Comparison of ENCODE assay signal across 28 cellular contexts in the genomic region with DNA sequence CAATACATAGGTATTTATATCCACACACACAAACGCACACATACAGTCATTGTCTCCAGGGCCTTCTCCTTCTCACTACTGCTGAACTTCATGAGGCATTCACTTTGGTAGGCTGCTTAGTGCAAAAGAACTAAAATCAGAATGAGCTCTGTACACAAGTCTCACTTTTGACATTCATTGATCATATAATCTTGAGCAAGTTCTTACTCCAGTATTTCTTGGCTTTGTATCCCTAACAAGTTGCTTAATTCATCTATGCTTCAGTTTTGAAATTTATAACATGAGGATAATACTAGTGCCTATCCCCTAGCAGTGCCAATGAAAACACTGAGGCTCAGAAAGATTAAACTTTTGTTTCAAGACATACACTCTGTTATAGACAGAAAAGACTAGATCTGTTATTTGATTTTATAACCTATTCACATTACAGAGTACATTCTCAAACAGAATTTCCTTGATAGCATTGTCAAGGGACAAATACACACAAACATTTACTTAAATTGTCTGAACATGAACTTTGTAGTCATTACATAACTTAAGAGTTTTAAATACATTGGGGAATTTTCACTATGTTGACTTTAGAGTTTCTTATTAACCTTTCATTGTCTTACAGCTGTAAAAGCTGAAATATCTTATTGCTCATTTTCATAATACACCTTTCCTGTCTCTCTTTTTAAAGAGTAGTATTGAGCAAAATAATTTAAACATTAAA. TPM values are rescaled to one million over a fixed set of nuclear protein-coding genes. Genes with fewer than 3 reads are reported as not detected.
A peak's percentile ranks its signal among the peaks of the same experiment; 100 is the strongest.
DNase-seq lines count a peak whose midpoint lies in the region; ATAC-seq, FAIRE-seq and TF ChIP-seq lines count a peak whose summit lies in the region.
"Had no signal": no experiment of that assay in that cellular context is flagged by ENCODE, and none has a peak within 500 bp of the region (broad histone marks: within the 10 kb centered on the region; RNA-seq: fewer than 3 reads in every experiment).

No MANE protein-coding gene starts in this region.

- POLR2A ChIA-PET in HepG2 (lab: Yijun Ruan, JAX) (no interaction called here), MCF 10A (lab: Yijun Ruan, JAX) (no interaction called here)

- WGBS in HepG2 (ENCODE audit: low lambda C conversion rate) = 75% methylated on average over 1 of the region's 1 CpG

- H2AFZ ChIP-seq in HepG2 (ENCODE audit: low read length) = no peak overlapping the region

- H3K4me1 Mint-ChIP-seq in MCF 10A (ENCODE audit: insufficient read depth, unreplicated experiment) = no peaks in the 10 kb centered on the region
- H3K4me1 Mint-ChIP-seq: activated CD4-positive, alpha-beta T cell treated with anti-CD3 and anti-CD28 coated beads, Interleukin-2, amount 10 ng/mL, durations not matched to agents 24 days and 14 days; central memory CD8-positive, alpha-beta T cell; H9; mesothelial cell of epicardium; natural killer cell had no signal

- peak; percentile 42 for FAIRE-seq in HepG2 (lab: Jason Lieb, UNC)
- FAIRE-seq: RCC 7860 had no signal

- H3K27ac ChIP-seq in HepG2 (ENCODE audit: extremely low read length, insufficient read depth, low read length) = no peak overlapping the region
- H3K27ac ChIP-seq in substantia nigra (ENCODE audit: low read depth, low read length, poor library complexity, severe bottlenecking) = no peak overlapping the region
- H3K27ac ChIP-seq: C4-2B, dorsolateral prefrontal cortex, left lung, stomach had no signal

- CTCF ChIA-PET in HepG2 (lab: Yijun Ruan, JAX; ENCODE audit: low intra/inter-chr PET ratio, low total read pairs) = no interaction called here
- CTCF ChIA-PET in MCF 10A (lab: Yijun Ruan, JAX) = no interaction called here

- BruUV-seq in HepG2 (replicated peaks; lab: Mats Ljungman, UMichigan) = no TSS peak
- no TSS peak for BruUV-seq in MCF 10A (replicated peaks; lab: Mats Ljungman, UMichigan)

- no peak for TF ChIP-seq POLR2A in HepG2 (IDR thresholded peaks at IDR 0.05; ENCODE audit: insufficient read depth in 1 of 2, low read depth in 2 of 2, low read length in 2 of 2)

- H3K36me3 Mint-ChIP-seq in MCF 10A (ENCODE audit: insufficient read depth, unreplicated experiment) = no peaks in the 10 kb centered on the region
- H3K36me3 Mint-ChIP-seq: mesothelial cell of epicardium, type B pancreatic cell had no signal

- ATAC-seq in GM19438 (IDR thresholded peaks at IDR 0.05; ENCODE audit: low read depth, unreplicated experiment) = peak; percentile 66
- ATAC-seq in HG03432 (IDR thresholded peaks at IDR 0.05; ENCODE audit: unreplicated experiment) = peak; percentile 85
- ATAC-seq in HepG2 = peak; percentile 72
- ATAC-seq: left lung, natural killer cell had no signal

- in situ Hi-C loops in HepG2 (cut with HindIII; ENCODE audit: extremely low pct_ligation_motif_present, low pct_unique_long_range_greater_than_20kb) = no loop called here

- TF ChIP-seq CTCF in HepG2 (CRISPR knock-in tag; IDR thresholded peaks at IDR 0.05) (no peak), MCF 10A (IDR thresholded peaks at IDR 0.05; ENCODE audit: unreplicated experiment) (no peak)

- H3K9me3 Mint-ChIP-seq in MCF 10A (ENCODE audit: unreplicated experiment) = no peaks in the 10 kb centered on the region
- H3K9me3 Mint-ChIP-seq: type B pancreatic cell had no signal

- no peaks in the 10 kb centered on the region for H3K79me2 ChIP-seq in HepG2 (ENCODE audit: insufficient read depth, low read length)

- no peaks in the 10 kb centered on the region for H3K9me3 ChIP-seq in HepG2 (ENCODE audit: low read length)
- H3K9me3 ChIP-seq: stomach had no signal

- intact Hi-C loops in HepG2 (cut with micrococcal nuclease; ENCODE audit: unreplicated experiment) (no loop called here), MCF 10A (cut with micrococcal nuclease) (no loop called here)

- peak overlapping the region; percentile 42 for H3K4me2 ChIP-seq in HepG2 (ENCODE audit: low read depth, low read length)

- H3K4me3 Mint-ChIP-seq in MCF 10A (ENCODE audit: unreplicated experiment) = no peak overlapping the region
- H3K4me3 Mint-ChIP-seq: activated CD4-positive, alpha-beta T cell treated with anti-CD3 and anti-CD28 coated beads, Interleukin-2, amount 10 ng/mL, durations not matched to agents 24 days and 14 days; central memory CD8-positive, alpha-beta T cell; H9; mesothelial cell of epicardium; natural killer cell; type B pancreatic cell had no signal

- peaks cover 19% of the 10 kb centered on the region for H3K27me3 Mint-ChIP-seq in MCF 10A (ENCODE audit: insufficient read depth, unreplicated experiment)
- H3K27me3 Mint-ChIP-seq: activated CD4-positive, alpha-beta T cell treated with anti-CD3 and anti-CD28 coated beads, Interleukin-2, amount 10 ng/mL, durations not matched to agents 24 days and 14 days; central memory CD8-positive, alpha-beta T cell had no signal

- H4K20me1 ChIP-seq in HepG2 (ENCODE audit: insufficient read depth, low read length) = no peaks in the 10 kb centered on the region

- H3K4me1 ChIP-seq in HepG2 (ENCODE audit: insufficient read depth, low read length) = peaks cover 47% of the 10 kb centered on the region
- H3K4me1 ChIP-seq: left lung, stomach had no signal

- peak overlapping the region in 2 of 3 experiments; percentile 1 to 5; a peak in 1 of 6 replicates for H3K4me3 ChIP-seq in HepG2 (replicated peaks in 1 of 3; ENCODE audit: insufficient read depth in 1 of 3, low read depth in 2 of 3, low read length in 3 of 3)
- H3K4me3 ChIP-seq: dorsolateral prefrontal cortex, left lung, stomach had no signal

- DNase-seq in HepG2 (ENCODE audit: low spot score) (peak; percentile 62), Ammon's horn (ENCODE audit: low spot score) (no peak), substantia nigra (lab: John Stamatoyannopoulos, UW) (no peak), MCF 10A (ENCODE audit: unreplicated experiment) (no peak)
- no peak for DNase-seq in effector CD8-positive, alpha-beta T cell (lab: John Stamatoyannopoulos, UW)
- DNase-seq: activated CD4-positive, alpha-beta T cell treated with anti-CD3 and anti-CD28 coated beads, Interleukin-2, amount 10 ng/mL, durations not matched to agents 24 days and 14 days; activated T-cell treated with anti-CD3 and anti-CD28 coated beads, Interleukin-2, amount 50 U/mL, for 48 hours; Calu3; dorsolateral prefrontal cortex; H9; left lung; natural killer cell; NCI-H1092; NCI-H1930; occipital lobe; SIG-M5; stomach; SW 1271; T-helper 9 cell had no signal

- TF ChIP-seq EP300 in HepG2 (IDR thresholded peaks at IDR 0.05; ENCODE audit: low read depth in 2 of 2, low read length in 2 of 2) (peak in 1 of 2 experiments; percentile 58; a peak in 1 of 4 replicates), HepG2 (CRISPR knock-in tag; IDR thresholded peaks at IDR 0.05; ENCODE audit: borderline replicate concordance) (no peak)

- H3K36me3 ChIP-seq in HepG2 (replicated peaks in 1 of 2; ENCODE audit: control insufficient read depth in 1 of 2, insufficient read depth in 2 of 2, low read length in 2 of 2) = no peaks in the 10 kb centered on the region
- H3K36me3 ChIP-seq: left lung, stomach had no signal

- H3K27ac Mint-ChIP-seq in MCF 10A (ENCODE audit: low read depth, unreplicated experiment) = no peak overlapping the region
- H3K27ac Mint-ChIP-seq: activated CD4-positive, alpha-beta T cell treated with anti-CD3 and anti-CD28 coated beads, Interleukin-2, amount 10 ng/mL, durations not matched to agents 24 days and 14 days; H9; mesothelial cell of epicardium; natural killer cell; type B pancreatic cell had no signal

- TF ChIP-seq RAD21 in HepG2 (CRISPR knock-in tag; IDR thresholded peaks at IDR 0.05) = no peak

- H3K27me3 ChIP-seq in HepG2 (ENCODE audit: control insufficient read depth in 1 of 2, insufficient read depth in 2 of 2, low read length in 2 of 2) = no peaks in the 10 kb centered on the region
- H3K27me3 ChIP-seq: dorsolateral prefrontal cortex, left lung, stomach had no signal

- no peak overlapping the region; the same call in 1 of the 2 replicates for H3K9ac ChIP-seq in HepG2 (ENCODE audit: insufficient read depth, low read depth, low read length)

TF ChIP-seq in HepG2, 621 proteins besides CTCF, POLR2A, EP300 and RAD21 (continues in another document):
- TF ChIP-seq MAFK (conservative IDR thresholded peaks at IDR 0.05 in 1 of 2, IDR thresholded peaks at IDR 0.05 in 1 of 2; ENCODE audit: low read length in 2 of 2) = no peak
- no peak for TF ChIP-seq ZSCAN5A (CRISPR knock-in tag; IDR thresholded peaks at IDR 0.05; ENCODE audit: borderline replicate concordance)
- TF ChIP-seq PHF21A (CRISPR knock-in tag; IDR thresholded peaks at IDR 0.05) = no peak; the same call in 1 of the 2 replicates

RNA-seq across cellular contexts. Expression of gene SI, which starts 55.0 kb away (rescaled TPM):
- total RNA-seq in HepG2 (2016; rRNA removed; fragmentation: Illumina TruSeq; extraction: Trizol) = not detected in 2 replicates
- not detected in 2 replicates for total RNA-seq in HepG2 (2016; cell fraction: cytosol; rRNA removed; fragmentation: Illumina TruSeq; extraction: Trizol; ENCODE audit: low read depth)
- total RNA-seq in HepG2 (2016; cell fraction: insoluble cytoplasmic fraction; rRNA removed; fragmentation: Illumina TruSeq; extraction: Trizol) = not detected in 2 replicates
- not detected in 2 replicates for total RNA-seq in HepG2 (2016; cell fraction: membrane; rRNA removed; fragmentation: Illumina TruSeq; extraction: Trizol)
- total RNA-seq in HepG2 (2016; cell fraction: nucleus; rRNA removed; fragmentation: Illumina TruSeq; extraction: Trizol) = not detected in 2 replicates
- not detected in 2 replicates for polyA plus RNA-seq in HepG2 (2011; rRNA removed)
- not detected in 2 replicates for polyA plus RNA-seq in HepG2 (2011; cell fraction: cytosol; rRNA removed)
- not detected in 2 replicates for polyA plus RNA-seq in HepG2 (2011; cell fraction: nucleus; rRNA removed)
- not detected in 2 replicates for polyA plus RNA-seq in HepG2 (2012)
- not detected in 2 replicates for polyA plus RNA-seq in HepG2 (2016; cell fraction: cytosol; fragmentation: Illumina TruSeq; extraction: Trizol; ENCODE audit: low read depth)
- polyA plus RNA-seq in HepG2 (2016; cell fraction: insoluble cytoplasmic fraction; fragmentation: Illumina TruSeq; extraction: Trizol; ENCODE audit: low read depth) = not detected in 2 replicates
- not detected in 2 replicates for polyA plus RNA-seq in HepG2 (2016; cell fraction: membrane; fragmentation: Illumina TruSeq; extraction: Trizol; ENCODE audit: low read depth)
- polyA plus RNA-seq in HepG2 (2016; cell fraction: nucleus; fragmentation: Illumina TruSeq; extraction: Trizol; ENCODE audit: insufficient read depth, low read depth) = not detected in 2 replicates
- not detected in 2 replicates for polyA minus RNA-seq in HepG2 (2011; rRNA and poly(A)+ RNA removed; ENCODE audit: low replicate concordance)
- not detected in 2 replicates for polyA minus RNA-seq in HepG2 (2011; cell fraction: cytosol; rRNA and poly(A)+ RNA removed)
- polyA minus RNA-seq in HepG2 (2011; cell fraction: nucleus; rRNA and poly(A)+ RNA removed) = not detected in 2 replicates
- not detected in 2 replicates for total RNA-seq in MCF 10A (2022)
- total RNA-seq: activated CD4-positive, alpha-beta T cell treated with anti-CD3 and anti-CD28 coated beads, Interleukin-2, amount 10 ng/mL, durations not matched to agents 24 days and 14 days; Calu3; fibroblast of lung; H9; left lung; mesothelial cell of epicardium; natural killer cell; occipital lobe; skeletal muscle tissue had no signal
- polyA plus RNA-seq: fibroblast of lung, stomach had no signal
